ENCODE assay signal across 21 cellular contexts in the genomic region with DNA sequence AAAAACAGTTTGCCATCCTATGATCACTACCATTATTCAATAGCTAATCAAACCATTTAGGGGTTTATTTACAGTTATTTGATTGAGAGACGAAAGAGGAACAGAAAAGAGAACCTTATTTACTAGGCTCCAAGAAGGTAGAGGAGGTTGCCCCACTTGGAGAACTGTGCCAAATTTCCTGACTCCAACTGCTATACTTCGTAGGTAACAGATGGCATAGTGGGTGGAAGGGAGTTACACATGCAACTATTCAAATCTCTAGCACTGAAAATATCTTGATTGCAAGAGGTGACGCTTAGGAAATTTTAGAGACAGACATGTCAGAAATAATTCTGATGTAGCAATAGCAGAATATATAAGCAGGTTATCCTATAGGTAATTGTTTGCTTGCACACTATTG.
"Had no signal": no experiment of that assay in that cellular context is flagged by ENCODE, and none has a peak within 500 bp of the region (broad histone marks: within the 10 kb centered on the region; RNA-seq: fewer than 3 reads in every experiment).

No MANE protein-coding gene starts in this region.

- ATAC-seq: heart right ventricle, left ventricle myocardium superior, lower lobe of right lung, natural killer cell, pancreas, sciatic nerve had no signal

- DNase-seq: dermis blood vessel endothelial cell; effector memory CD4-positive, alpha-beta T cell; esophagus squamous epithelium; foreskin melanocyte; glutamatergic neuron; heart right ventricle; immature natural killer cell; left ventricle myocardium superior; lower lobe of right lung; natural killer cell; occipital lobe; pancreas; stimulated activated CD4-positive, alpha-beta T cell treated with anti-CD3 and anti-CD28 coated beads, Interleukin-12 subunit alpha, Interleukin-12 subunit beta, amount 100 ng/mL, for 4 hours; stimulated activated CD4-positive, alpha-beta T cell treated with anti-CD3 and anti-CD28 coated beads, Interleukin-1b, Interleukin-23, amount 100 ng/mL, for 48 hours; stimulated activated CD4-positive, alpha-beta T cell treated with anti-CD3 and anti-CD28 coated beads, Interleukin-4, amount 100 ng/mL, for 1 hour; stimulated activated CD8-positive, alpha-beta memory T cell treated with anti-CD3 and anti-CD28 coated beads, Interleukin-4, amount 100 ng/mL, for 48 hours; stimulated activated naive CD4-positive, alpha-beta T cell treated with Interleukin-2 at 50 U/mL for 16 hours; stomach; testis; tibial artery had no signal
